7 cellular contexts compared by ENCODE assay signal in genomic region chr17:15651001-15651582, GRCh38. TPM values are rescaled to one million over a fixed set of nuclear protein-coding genes. Genes with fewer than 3 reads are reported as not detected.
DNase-seq lines count a peak whose midpoint lies in the region; ATAC-seq and TF ChIP-seq lines count a peak whose summit lies in the region.

No MANE protein-coding gene starts in this region.

- H3K4me1 ChIP-seq in SK-N-SH (ENCODE audit: control insufficient read depth in 1 of 2, insufficient read depth in 2 of 2, low read depth in 1 of 2, low read length in 1 of 2) = peaks cover 19 to 28% of the 10 kb centered on the region in 2 experiments
- H3K4me1 ChIP-seq in heart right ventricle = peaks cover 0 to 53% (median 40%) of the 10 kb centered on the region in 9 donors

- H2AFZ ChIP-seq in SK-N-SH (ENCODE audit: low read depth) = peak overlapping the region; percentile 66

- no peak overlapping the region for H3K27ac Mint-ChIP-seq in stimulated activated effector memory CD8-positive, alpha-beta T cell treated with anti-CD3 and anti-CD28 coated beads, Interleukin-12 subunit alpha, Interleukin-12 subunit beta, amount 100 ng/mL, for 72 hours

- intact Hi-C loops in heart right ventricle (cut with DNase I) = no loop called here

- peak overlapping the region; percentile 46 to 85 for H3K4me3 ChIP-seq in SK-N-SH (ENCODE audit: low read depth in 2 of 2, low read length in 1 of 2)
- peak overlapping the region; percentile 38 to 76 (median 66) for H3K4me3 ChIP-seq in heart right ventricle

- H3F3A ChIP-seq in SK-N-SH (replicated peaks; ENCODE audit: insufficient read depth) = peaks cover 4% of the 10 kb centered on the region

- CTCF ChIA-PET in HEK293T (lab: Yijun Ruan, JAX) = interaction anchor here (0.6 to 0.7 kb wide), 3 partner anchors 33 to 620 kb away, joined by 3 read pairs; no protein-coding TSS in a partner anchor
- CTCF ChIA-PET in SK-N-SH (lab: Yijun Ruan, JAX) = interaction anchor here (0.6 to 1.4 kb wide), 2 partner anchors 148 to 408 kb away, joined by 3 to 4 read pairs; no protein-coding TSS in a partner anchor

- H3K36me3 Mint-ChIP-seq in stimulated activated effector memory CD8-positive, alpha-beta T cell treated with anti-CD3 and anti-CD28 coated beads, Interleukin-12 subunit alpha, Interleukin-12 subunit beta, amount 100 ng/mL, for 72 hours = peaks cover 6% of the 10 kb centered on the region

- 4% methylated on average over 5 of the region's 10 CpGs for WGBS in SK-N-SH (ENCODE audit: low lambda C conversion rate)
- WGBS in heart right ventricle, 2 donors = 14 to 29% methylated on average over 10 of the region's 10 CpGs

- no peak overlapping the region for H3K4me3 Mint-ChIP-seq in stimulated activated effector memory CD8-positive, alpha-beta T cell treated with anti-CD3 and anti-CD28 coated beads, Interleukin-12 subunit alpha, Interleukin-12 subunit beta, amount 100 ng/mL, for 72 hours

- H3K9me3 Mint-ChIP-seq in stimulated activated effector memory CD8-positive, alpha-beta T cell treated with anti-CD3 and anti-CD28 coated beads, Interleukin-12 subunit alpha, Interleukin-12 subunit beta, amount 100 ng/mL, for 72 hours = no peaks in the 10 kb centered on the region

- H3K9me3 ChIP-seq in SK-N-SH (no peaks in the 10 kb centered on the region), heart right ventricle (no peaks in the 10 kb centered on the region)

- TF ChIP-seq RAD21 in SK-N-SH (IDR thresholded peaks at IDR 0.05; ENCODE audit: low read length) = no peak

- TF ChIP-seq CTCF in SK-N-SH (IDR thresholded peaks at IDR 0.05) (no peak), heart right ventricle (IDR thresholded peaks at IDR 0.05) (peak in 1 of 9 donors; percentile 6)

- no peaks in the 10 kb centered on the region for H4K20me1 ChIP-seq in SK-N-SH (ENCODE audit: insufficient read depth)

- H3K4me2 ChIP-seq in SK-N-SH = peak overlapping the region; percentile 91

- peaks cover 17% of the 10 kb centered on the region for H3K4me1 Mint-ChIP-seq in stimulated activated effector memory CD8-positive, alpha-beta T cell treated with anti-CD3 and anti-CD28 coated beads, Interleukin-12 subunit alpha, Interleukin-12 subunit beta, amount 100 ng/mL, for 72 hours

- peak overlapping the region; percentile 62 to 87 for H3K27ac ChIP-seq in SK-N-SH (ENCODE audit: low read depth in 2 of 2, low read length in 1 of 2)
- peak overlapping the region; percentile 81 to 89 (median 87) for H3K27ac ChIP-seq in heart right ventricle

- H3K36me3 ChIP-seq in SK-N-SH (replicated peaks in 1 of 2; ENCODE audit: control insufficient read depth in 1 of 2, insufficient read depth in 2 of 2, low read length in 1 of 2) (no peaks in the 10 kb centered on the region), heart right ventricle (no peaks in the 10 kb centered on the region)

- peak in 5 of 8 donors; percentile 3 to 19 (median 8) for ATAC-seq in heart right ventricle
- ATAC-seq in stimulated activated effector memory CD8-positive, alpha-beta T cell treated with anti-CD3 and anti-CD28 coated beads, Interleukin-12 subunit alpha, Interleukin-12 subunit beta, amount 100 ng/mL, for 72 hours = peak; percentile 17
- no peak for ATAC-seq in GM18502 (IDR thresholded peaks at IDR 0.05; ENCODE audit: poor library complexity, unreplicated experiment)

- H3K27me3 ChIP-seq in SK-N-SH (ENCODE audit: insufficient read depth) = no peaks in the 10 kb centered on the region
- no peaks in the 10 kb centered on the region for H3K27me3 ChIP-seq in heart right ventricle

- DNase-seq in HEK293T (ENCODE audit: extremely low spot score) (peak; percentile 2), SK-N-SH (peak; percentile 51), heart right ventricle (peak in 1 of 2 donors; percentile 14), ureter (ENCODE audit: low spot score) (no peak)
- no peak for DNase-seq in stimulated activated effector memory CD8-positive, alpha-beta T cell treated with anti-CD3 and anti-CD28 coated beads, Interleukin-12 subunit alpha, Interleukin-12 subunit beta, amount 100 ng/mL, for 72 hours (ENCODE audit: low spot score in 2 of 2)
- DNase-seq in activated naive CD4-positive, alpha-beta T cell treated with anti-CD3 and anti-CD28 coated beads, Interleukin-2, amount 50 U/mL, for 16 hours = no peak

- POLR2A ChIA-PET in HEK293T (lab: Yijun Ruan, JAX) = interaction anchor here (0.8 to 1.2 kb wide), 3 partner anchors 11 to 348 kb away, joined by 5 to 9 read pairs (median 8); partner anchors contain the start of genes TTC19, ZNF286A and ZSWIM7
- POLR2A ChIA-PET in SK-N-SH (lab: Yijun Ruan, JAX) = interaction anchor here (0.5 to 1.6 kb wide), 3 partner anchors 11 to 1833 kb away, joined by 3 to 5 read pairs (median 3); no protein-coding TSS in a partner anchor

- peaks cover 30% of the 10 kb centered on the region; the same call in 1 of the 2 replicates for H3K79me2 ChIP-seq in SK-N-SH (ENCODE audit: insufficient read depth)

- no peak for TF ChIP-seq EP300 in SK-N-SH (IDR thresholded peaks at IDR 0.05; ENCODE audit: borderline replicate concordance in 1 of 2, low read depth in 1 of 2, low read length in 1 of 2)

- peak overlapping the region; percentile 68 for H3K9ac ChIP-seq in SK-N-SH

- no peaks in the 10 kb centered on the region for H3K9me2 ChIP-seq in SK-N-SH

TF ChIP-seq in HEK293T, 16 proteins besides CTCF, POLR2A, EP300 and RAD21:
- no peak for TF ChIP-seq BHLHE40 (IDR thresholded peaks at IDR 0.05; ENCODE audit: borderline replicate concordance)
- TF ChIP-seq SUZ12 (IDR thresholded peaks at IDR 0.05) = no peak
- TF ChIP-seq NFRKB (IDR thresholded peaks at IDR 0.05) = no peak
- TF ChIP-seq ELF4 (IDR thresholded peaks at IDR 0.05) = no peak
- no peak for TF ChIP-seq FOXK2 (IDR thresholded peaks at IDR 0.05)
- no peak for TF ChIP-seq HDGF (IDR thresholded peaks at IDR 0.05; ENCODE audit: borderline replicate concordance)
- no peak for TF ChIP-seq CTBP1 (IDR thresholded peaks at IDR 0.05; ENCODE audit: borderline replicate concordance)
- no peak for TF ChIP-seq SP1 (IDR thresholded peaks at IDR 0.05)
- TF ChIP-seq L3MBTL2 (conservative IDR thresholded peaks at IDR 0.05) = no peak
- no peak for TF ChIP-seq FOXM1 (IDR thresholded peaks at IDR 0.05; ENCODE audit: borderline replicate concordance)
- TF ChIP-seq ARNT (IDR thresholded peaks at IDR 0.05) = no peak

TF ChIP-seq in SK-N-SH, 30 proteins besides CTCF, POLR2A, EP300 and RAD21:
- no peak for TF ChIP-seq FOSL2 (IDR thresholded peaks at IDR 0.05; ENCODE audit: borderline replicate concordance, low read depth)
- TF ChIP-seq USF2 (IDR thresholded peaks at IDR 0.05; ENCODE audit: borderline replicate concordance, low read depth, low read length) = no peak
- TF ChIP-seq NFIC (IDR thresholded peaks at IDR 0.05; ENCODE audit: borderline replicate concordance) = no peak
- TF ChIP-seq SMC3 (IDR thresholded peaks at IDR 0.05; ENCODE audit: low read depth, low read length) = no peak
- no peak for TF ChIP-seq EZH2phosphoT487 (IDR thresholded peaks at IDR 0.05; ENCODE audit: borderline replicate concordance, low read depth)
- TF ChIP-seq SIN3A (IDR thresholded peaks at IDR 0.05; ENCODE audit: borderline replicate concordance, low read depth, low read length) = no peak

RNA-seq across cellular contexts. Expression of gene FBXW10B, which starts 31.6 kb away (rescaled TPM):
- polyA plus RNA-seq in SK-N-SH (2012; rRNA removed) (0.46 and 1.7 TPM in 2 replicates), heart right ventricle (1 to 10 TPM in 1 of 2 donors, under 1 TPM in 1; 0.87 to 2.2 TPM)
- 0.13 and 0.21 TPM in 2 replicates for polyA plus RNA-seq in SK-N-SH (2012; cell fraction: cytosol; rRNA removed)
- 5.7 and 7.0 TPM in 2 replicates for polyA plus RNA-seq in SK-N-SH (2012; cell fraction: nucleus; rRNA removed)
- total RNA-seq in heart right ventricle (1 to 10 TPM in 2 of 10 donors, under 1 TPM in 8; 0.25 to 2.2 (median 0.55) TPM), ureter (15.4 TPM)

RNA-seq across cellular contexts. Expression of gene TRIM16, which starts 33.0 kb away (rescaled TPM):
- polyA plus RNA-seq in SK-N-SH (2012; rRNA removed) = 24.8 and 30.7 TPM in 2 replicates
- 25.8 and 31.1 TPM in 2 replicates for polyA plus RNA-seq in SK-N-SH (2012; cell fraction: cytosol; rRNA removed)
- polyA plus RNA-seq in SK-N-SH (2012; cell fraction: nucleus; rRNA removed) = 40.4 and 47.3 TPM in 2 replicates
- total RNA-seq in heart right ventricle = 10 to 100 TPM; 11.3 to 41.5 (median 22.5) TPM
- 10 to 100 TPM in 1 of 2 donors, 1 to 10 TPM in 1; 8.2 to 13.8 TPM for polyA plus RNA-seq in heart right ventricle
- 68.6 TPM for total RNA-seq in ureter

RNA-seq across cellular contexts. Expression of gene ZNF286A, which starts 48.5 kb away (rescaled TPM):
- polyA plus RNA-seq in SK-N-SH (2012; rRNA removed) = 16.5 and 17.1 TPM in 2 replicates
- polyA plus RNA-seq in SK-N-SH (2012; cell fraction: cytosol; rRNA removed) = 18.3 and 18.7 TPM in 2 replicates
- polyA plus RNA-seq in SK-N-SH (2012; cell fraction: nucleus; rRNA removed) = 17.8 and 18.3 TPM in 2 replicates
- 10 to 100 TPM in 8 of 10 donors, 1 to 10 TPM in 2; 9.0 to 17.2 (median 12.3) TPM for total RNA-seq in heart right ventricle
- 10 to 100 TPM in 1 of 2 donors, 1 to 10 TPM in 1; 7.8 to 10.7 TPM for polyA plus RNA-seq in heart right ventricle
- total RNA-seq in ureter = 14.2 TPM

Comparison
In these comparisons a context has a peak if more than half of its experiments do, and no peak if none do; other contexts are left out.
1. DNase-seq: peak in HEK293T (single experiment) and SK-N-SH (single experiment); none in stimulated activated effector memory CD8-positive, alpha-beta T cell treated with anti-CD3 and anti-CD28 coated beads, Interleukin-12 subunit alpha, Interleukin-12 subunit beta, amount 100 ng/mL, for 72 hours (0 of 2), activated naive CD4-positive, alpha-beta T cell treated with anti-CD3 and anti-CD28 coated beads, Interleukin-2, amount 50 U/mL, for 16 hours (single experiment) and ureter (single experiment).